Comparison of ENCODE assay signal across 9 cellular contexts in the genomic region with DNA sequence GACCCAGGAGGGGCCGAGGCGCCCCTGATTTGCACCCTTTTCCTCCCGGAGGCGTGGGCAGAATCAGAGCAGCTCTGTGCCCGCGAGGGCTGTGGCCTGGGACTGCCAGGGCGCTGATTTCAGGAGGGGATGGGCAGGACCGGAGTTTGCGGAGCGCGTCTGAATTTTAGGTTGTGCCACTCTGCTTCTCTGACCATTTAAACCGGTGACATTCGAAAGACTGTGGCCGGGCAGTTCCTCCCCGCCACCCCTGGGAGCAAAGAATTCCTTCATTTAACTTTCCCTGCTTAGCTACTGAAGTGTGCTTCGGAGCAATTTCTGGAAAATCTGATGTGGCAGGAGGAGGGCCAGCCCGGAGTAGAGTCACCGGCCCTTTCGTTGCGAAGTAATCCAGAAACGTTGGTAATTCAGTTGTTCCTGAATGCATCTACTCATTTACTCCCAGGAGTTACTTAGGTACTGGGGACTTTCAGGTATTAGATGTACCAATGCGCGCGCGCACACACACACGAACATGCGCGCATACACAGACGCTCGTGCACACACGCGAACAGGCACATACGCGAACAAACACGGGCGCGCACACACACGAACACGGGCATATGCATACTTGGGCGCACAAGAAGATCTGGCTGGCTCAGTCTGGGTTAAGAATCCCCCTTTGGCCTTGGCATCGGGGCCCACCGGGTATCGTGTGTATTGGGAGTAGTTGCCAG. TPM values are rescaled to one million over a fixed set of nuclear protein-coding genes. Genes with fewer than 3 reads are reported as not detected.
DNase-seq lines count a peak whose midpoint lies in the region; ATAC-seq and TF ChIP-seq lines count a peak whose summit lies in the region.
"Had no signal": no experiment of that assay in that cellular context is flagged by ENCODE, and none has a peak within 500 bp of the region (broad histone marks: within the 10 kb centered on the region; RNA-seq: fewer than 3 reads in every experiment).

No MANE protein-coding gene starts in this region.

- no peak for TF ChIP-seq EP300 in sigmoid colon (IDR thresholded peaks at IDR 0.05)

- H3K9me3 ChIP-seq in sigmoid colon: no peaks in the 10 kb centered on the region

- peak overlapping the region; percentile 33 to 70 (median 59) for H3K4me3 ChIP-seq in sigmoid colon

- DNase-seq in NCI-H1417 (lab: John Stamatoyannopoulos, UW) (peak in 2 of 3 experiments; percentile 67 to 83), NCI-H1417 treated with DMSO at 0.1 percent for 48 hours (lab: John Stamatoyannopoulos, UW) (no peak), NCI-H69 (lab: John Stamatoyannopoulos, UW) (peak; percentile 70), T47D (ENCODE audit: low read depth in 1 of 2, low spot score in 1 of 2) (peak; percentile 21 to 85), iPS-NIHi7 (ENCODE audit: extremely low spot score) (peak; percentile 28), sigmoid colon (no peak)

- H3K36me3 ChIP-seq in sigmoid colon: no peaks in the 10 kb centered on the region

- ATAC-seq in HG02610 (IDR thresholded peaks at IDR 0.05; ENCODE audit: unreplicated experiment): no peak
- no peak for ATAC-seq in GM21529 (IDR thresholded peaks at IDR 0.05; ENCODE audit: unreplicated experiment)

- no peak for TF ChIP-seq POLR2A in sigmoid colon (IDR thresholded peaks at IDR 0.05)

- intact Hi-C loops in sigmoid colon (cut with DNase I): no loop called here

- in situ Hi-C loops in T47D (cut with HindIII; ENCODE audit: low pct_unique_long_range_greater_than_20kb, low sequenced_read_pairs): no loop called here

- 2% methylated on average over 43 of the region's 43 CpGs for WGBS in sigmoid colon, 2 donors

- H3K4me1 ChIP-seq in sigmoid colon: peaks cover 0 to 20% (median 7%) of the 10 kb centered on the region in 4 donors

- H3K27ac ChIP-seq in sigmoid colon: peak overlapping the region; percentile 37 to 64 (median 53)
- H3K27ac ChIP-seq: BLaER1 treated with 17β-estradiol and CSF1 and Interleukin-3, amounts not matched to agents 10 nM and 100 nM had no signal

- H3K27me3 ChIP-seq in sigmoid colon: peaks cover 0 to 35% (median 15%) of the 10 kb centered on the region in 3 donors

- TF ChIP-seq CTCF in sigmoid colon (IDR thresholded peaks at IDR 0.05): no peak

RNA-seq across cellular contexts. Expression of a gene that starts 0.6 kb away (rescaled TPM):
- total RNA-seq in sigmoid colon: under 1 TPM; 0.33 to 0.83 (median 0.56) TPM
- 1 to 10 TPM in 1 of 3 donors, under 1 TPM in 2; 0.60 to 2.5 (median 0.66) TPM for polyA plus RNA-seq in sigmoid colon

RNA-seq across cellular contexts. Expression of a gene that starts 42.5 kb away (rescaled TPM):
- 10 to 100 TPM; 12.4 to 26.3 (median 20.7) TPM for total RNA-seq in sigmoid colon
- 10 to 100 TPM; 14.6 to 16.9 (median 16.2) TPM for polyA plus RNA-seq in sigmoid colon

Comparison
In these comparisons a context has a peak if more than half of its experiments do, and no peak if none do; other contexts are left out.
1. DNase-seq: peak in NCI-H1417 (2 of 3), NCI-H69 (single experiment), T47D (2 of 2) and iPS-NIHi7 (single experiment); none in NCI-H1417 treated with DMSO at 0.1 percent for 48 hours (single experiment) and sigmoid colon (single experiment).